In genomic region chr5:149675467-149676201, GRCh38 we compare ENCODE assay signal across 1 cellular context.
TF ChIP-seq lines count a peak whose summit lies in the region.

No MANE protein-coding gene starts in this region.

TF ChIP-seq in endothelial cell of umbilical vein, 7 proteins besides CTCF, POLR2A, EP300 and RAD21:
- no peak for TF ChIP-seq GATA2 (IDR thresholded peaks at IDR 0.05; ENCODE audit: insufficient read depth, insufficient read length, low read depth, low read length)
- no peak for TF ChIP-seq JUN (IDR thresholded peaks at IDR 0.05; ENCODE audit: borderline replicate concordance, insufficient read depth, insufficient read length, low read depth)
- no peak for TF ChIP-seq MAX (IDR thresholded peaks at IDR 0.05; ENCODE audit: insufficient read depth, insufficient read length)
- TF ChIP-seq EZH2 (IDR thresholded peaks at IDR 0.05; ENCODE audit: borderline replicate concordance, low read depth, low read length, severe bottlenecking): no peak
- TF ChIP-seq POLR2AphosphoS5 (IDR thresholded peaks at IDR 0.05; ENCODE audit: insufficient read depth, low read depth, low read length): no peak
- no peak for TF ChIP-seq MYC (IDR thresholded peaks at IDR 0.05; ENCODE audit: low read depth, low read length)
- no peak for TF ChIP-seq FOS (IDR thresholded peaks at IDR 0.05; ENCODE audit: borderline replicate concordance, insufficient read depth, low read length)
